Comparison of ENCODE assay signal across 26 cellular contexts in genomic region chr2:225930687-225931086, GRCh38.
DNase-seq lines count a peak whose midpoint lies in the region; ATAC-seq and TF ChIP-seq lines count a peak whose summit lies in the region.
"Had no signal": no experiment of that assay in that cellular context is flagged by ENCODE, and none has a peak within 500 bp of the region (broad histone marks: within the 10 kb centered on the region; RNA-seq: fewer than 3 reads in every experiment).

No MANE protein-coding gene starts in this region.

- H3K27me3 ChIP-seq in breast epithelium: no peaks in the 10 kb centered on the region
- H3K27me3 ChIP-seq: BE2C, MG63, SJCRH30 had no signal

- no peak overlapping the region for H3K4me3 ChIP-seq in breast epithelium
- H3K4me3 ChIP-seq: K562, MG63, SJCRH30 had no signal

- DNase-seq in MCF 10A (ENCODE audit: unreplicated experiment) (peak; percentile 36), breast epithelium (ENCODE audit: low spot score in 2 of 2) (no peak), M059J (ENCODE audit: low read depth) (peak; percentile 41), fibroblast of gingiva (ENCODE audit: low read depth) (peak; percentile 50), DMS 273 (lab: John Stamatoyannopoulos, UW; ENCODE audit: unreplicated experiment) (no peak)
- no peak for DNase-seq in stimulated activated effector memory CD8-positive, alpha-beta T cell treated with anti-CD3 and anti-CD28 coated beads, Interleukin-12 subunit alpha, Interleukin-12 subunit beta, amount 100 ng/mL, for 72 hours (ENCODE audit: low spot score in 2 of 2)
- DNase-seq: ACHN; BE2C; CD8-positive, alpha-beta memory T cell; DMS153; DND-41; Kasumi-1; NCI-H1105 treated with DMSO at 0.1 percent for 48 hours; NCI-H146; NCI-H1930; NCI-H2107; NCI-H524 treated with DMSO at 0.1 percent for 48 hours; NCI-H774 had no signal

- no peaks in the 10 kb centered on the region for H3K36me3 ChIP-seq in breast epithelium
- H3K36me3 ChIP-seq: BE2C, MG63, SJCRH30 had no signal

- no peaks in the 10 kb centered on the region for H3K36me3 Mint-ChIP-seq in MCF 10A (ENCODE audit: insufficient read depth, unreplicated experiment)
- H3K36me3 Mint-ChIP-seq in stimulated activated effector memory CD8-positive, alpha-beta T cell treated with anti-CD3 and anti-CD28 coated beads, Interleukin-12 subunit alpha, Interleukin-12 subunit beta, amount 100 ng/mL, for 72 hours: no peaks in the 10 kb centered on the region
- H3K36me3 Mint-ChIP-seq: CD14-positive monocyte; CD8-positive, alpha-beta memory T cell had no signal

- H3K4me1 ChIP-seq in breast epithelium: no peaks in the 10 kb centered on the region
- H3K4me1 ChIP-seq: BE2C had no signal

- no peak overlapping the region for H3K27ac Mint-ChIP-seq in MCF 10A (ENCODE audit: low read depth, unreplicated experiment)
- H3K27ac Mint-ChIP-seq in stimulated activated effector memory CD8-positive, alpha-beta T cell treated with anti-CD3 and anti-CD28 coated beads, Interleukin-12 subunit alpha, Interleukin-12 subunit beta, amount 100 ng/mL, for 72 hours: no peak overlapping the region
- H3K27ac Mint-ChIP-seq: CD14-positive monocyte; CD8-positive, alpha-beta memory T cell had no signal

- H3K4me3 Mint-ChIP-seq in MCF 10A (ENCODE audit: unreplicated experiment): no peak overlapping the region
- H3K4me3 Mint-ChIP-seq in stimulated activated effector memory CD8-positive, alpha-beta T cell treated with anti-CD3 and anti-CD28 coated beads, Interleukin-12 subunit alpha, Interleukin-12 subunit beta, amount 100 ng/mL, for 72 hours: no peak overlapping the region
- H3K4me3 Mint-ChIP-seq: CD14-positive monocyte; CD8-positive, alpha-beta memory T cell had no signal

- H3K9me3 ChIP-seq in breast epithelium: no peaks in the 10 kb centered on the region
- H3K9me3 ChIP-seq: BE2C, MG63, SJCRH30 had no signal

- no peak overlapping the region for H3K27ac ChIP-seq in breast epithelium
- H3K27ac ChIP-seq: 22Rv1, SJCRH30 had no signal

- POLR2A ChIA-PET in MCF 10A (lab: Yijun Ruan, JAX): interaction anchor here (0.9 kb wide), 1 partner anchor 14 kb away, joined by 4 read pairs; no protein-coding TSS in a partner anchor

- CTCF ChIA-PET in MCF 10A (lab: Yijun Ruan, JAX): no interaction called here

- no peaks in the 10 kb centered on the region for H3K4me1 Mint-ChIP-seq in MCF 10A (ENCODE audit: insufficient read depth, unreplicated experiment)
- no peaks in the 10 kb centered on the region for H3K4me1 Mint-ChIP-seq in stimulated activated effector memory CD8-positive, alpha-beta T cell treated with anti-CD3 and anti-CD28 coated beads, Interleukin-12 subunit alpha, Interleukin-12 subunit beta, amount 100 ng/mL, for 72 hours
- H3K4me1 Mint-ChIP-seq: CD14-positive monocyte; CD8-positive, alpha-beta memory T cell had no signal

- H3K27me3 Mint-ChIP-seq in MCF 10A (ENCODE audit: insufficient read depth, unreplicated experiment): no peaks in the 10 kb centered on the region
- H3K27me3 Mint-ChIP-seq: CD8-positive, alpha-beta memory T cell had no signal

- TF ChIP-seq CTCF in MCF 10A (IDR thresholded peaks at IDR 0.05; ENCODE audit: unreplicated experiment) (no peak), breast epithelium (IDR thresholded peaks at IDR 0.05) (no peak)

- no peak for ATAC-seq in stimulated activated effector memory CD8-positive, alpha-beta T cell treated with anti-CD3 and anti-CD28 coated beads, Interleukin-12 subunit alpha, Interleukin-12 subunit beta, amount 100 ng/mL, for 72 hours
- no peak for ATAC-seq in GM18519 (IDR thresholded peaks at IDR 0.05; ENCODE audit: low FRiP score, unreplicated experiment)
- ATAC-seq: HCT116, K562, SK-N-SH treated with all-trans-retinoic acid at 6 μM for 48 hours had no signal

- intact Hi-C loops in MCF 10A (cut with micrococcal nuclease): no loop called here
- intact Hi-C loops in breast epithelium (cut with DNase I; ENCODE audit: low total_unique reads): no loop called here

- BruUV-seq in MCF 10A (replicated peaks; lab: Mats Ljungman, UMichigan): no TSS peak

- no peak for TF ChIP-seq POLR2A in breast epithelium (IDR thresholded peaks at IDR 0.05)

- no peaks in the 10 kb centered on the region for H3K9me3 Mint-ChIP-seq in MCF 10A (ENCODE audit: unreplicated experiment)
- peaks cover 6% of the 10 kb centered on the region for H3K9me3 Mint-ChIP-seq in stimulated activated effector memory CD8-positive, alpha-beta T cell treated with anti-CD3 and anti-CD28 coated beads, Interleukin-12 subunit alpha, Interleukin-12 subunit beta, amount 100 ng/mL, for 72 hours
- H3K9me3 Mint-ChIP-seq: CD8-positive, alpha-beta memory T cell had no signal

Comparison
In these comparisons a context has a peak if more than half of its experiments do, and no peak if none do; other contexts are left out.
1. DNase-seq: peak in MCF 10A (single experiment), M059J (single experiment) and fibroblast of gingiva (single experiment); none in breast epithelium (0 of 2), stimulated activated effector memory CD8-positive, alpha-beta T cell treated with anti-CD3 and anti-CD28 coated beads, Interleukin-12 subunit alpha, Interleukin-12 subunit beta, amount 100 ng/mL, for 72 hours (0 of 2) and DMS 273 (single experiment).